24 cellular contexts compared by ENCODE assay signal in genomic region chr1:44553127-44553758, GRCh38.
A peak's percentile ranks its signal among the peaks of the same experiment; 100 is the strongest.
DNase-seq lines count a peak whose midpoint lies in the region; ATAC-seq and TF ChIP-seq lines count a peak whose summit lies in the region.
"Had no signal": no experiment of that assay in that cellular context is flagged by ENCODE, and none has a peak within 500 bp of the region (broad histone marks: within the 10 kb centered on the region; RNA-seq: fewer than 3 reads in every experiment).

No MANE protein-coding gene starts in this region.

- peaks cover 40% of the 10 kb centered on the region for H3K4me1 Mint-ChIP-seq in dendritic cell treated with granulocyte-macrophage colony-stimulating factor and Interleukin-4, amounts not matched to agents 40 ng/mL and 50 ng/mL, for 4 days (ENCODE audit: low read depth)
- H3K4me1 Mint-ChIP-seq in neural progenitor cell = peaks cover 3% of the 10 kb centered on the region
- no peaks in the 10 kb centered on the region for H3K4me1 Mint-ChIP-seq in T-helper 17 cell
- H3K4me1 Mint-ChIP-seq: activated CD4-positive, alpha-beta T cell treated with anti-CD3 and anti-CD28 coated beads, Interleukin-2, amount 10 ng/mL, durations not matched to agents 24 days and 14 days; stimulated activated memory B cell treated with anti-CD40 and anti-IgM and Interleukin-4, amounts not matched to agents 10 μg/mL and 1 μg/mL and 100 μg/mL, for 72 hours had no signal

- CTCF ChIA-PET in PC-9 (lab: Charles Lee) = interaction anchor here (1.3 to 1.8 kb wide), 2 partner anchors 19 to 175 kb away, joined by 4 to 10 read pairs; no protein-coding TSS in a partner anchor

- H3K27ac ChIP-seq in PC-9 = peak overlapping the region; percentile 68
- no peak overlapping the region for H3K27ac ChIP-seq in neural progenitor cell
- no peak overlapping the region for H3K27ac ChIP-seq in tibial nerve
- H3K27ac ChIP-seq: 22Rv1, BLaER1, neutrophil, SK-N-MC, thyroid gland had no signal

- TF ChIP-seq CTCF in PC-9 (conservative IDR thresholded peaks at IDR 0.05) = 0 out of 2 replicates have a peak, but pooled peaks have one; percentile 35
- no peak for TF ChIP-seq CTCF in neural progenitor cell (IDR thresholded peaks at IDR 0.05)
- no peak for TF ChIP-seq CTCF in tibial nerve (IDR thresholded peaks at IDR 0.05)

- no peak overlapping the region for H3K9ac ChIP-seq in neural progenitor cell
- H3K9ac ChIP-seq: BLaER1 had no signal

- no peak for TF ChIP-seq POLR2A in tibial nerve (IDR thresholded peaks at IDR 0.05)

- DNase-seq in DMS53 (lab: John Stamatoyannopoulos, UW) (peak; percentile 77), DMS53 treated with DMSO at 0.1 percent for 48 hours (lab: John Stamatoyannopoulos, UW; ENCODE audit: unreplicated experiment) (no peak), PC-9 (peak in 1 of 2 experiments; percentile 50), neural progenitor cell (ENCODE audit: low spot score) (no peak), tibial nerve (ENCODE audit: low spot score in 2 of 2) (no peak), T-helper 17 cell (no peak)
- DNase-seq: activated CD4-positive, alpha-beta T cell treated with anti-CD3 and anti-CD28 coated beads, Interleukin-2, amount 10 ng/mL, durations not matched to agents 24 days and 14 days; amygdala; cerebellar nuclear complex; foreskin melanocyte; GDM1; midbrain; NCI-H1694 treated with DMSO at 0.1 percent for 48 hours; NCI-H446; OCI-M1; thyroid gland had no signal

- H3K27me3 ChIP-seq in PC-9 (ENCODE audit: insufficient read depth, low read depth) (no peaks in the 10 kb centered on the region), neural progenitor cell (peaks cover 98% of the 10 kb centered on the region), tibial nerve (no peaks in the 10 kb centered on the region)
- H3K27me3 ChIP-seq: BLaER1, MG63, neutrophil, thyroid gland had no signal

- H3K4me2 ChIP-seq in PC-9 = peak overlapping the region; percentile 72
- no peak overlapping the region for H3K4me2 ChIP-seq in neural progenitor cell
- H3K4me2 ChIP-seq: BLaER1 had no signal

- BruUV-seq in PC-9 (replicated peaks; lab: Mats Ljungman, UMichigan) = TSS peak; percentile 88

- no peak overlapping the region; the same call in 1 of the 2 replicates for H3K4me3 ChIP-seq in PC-9
- H3K4me3 ChIP-seq in neural progenitor cell = no peak overlapping the region
- H3K4me3 ChIP-seq in tibial nerve = no peak overlapping the region
- H3K4me3 ChIP-seq: BLaER1, MG63, SK-N-MC, thyroid gland had no signal

- H2AFZ ChIP-seq in PC-9 (no peak overlapping the region), neural progenitor cell (replicated peaks) (no peak overlapping the region)

- H4K20me1 ChIP-seq in PC-9 (ENCODE audit: insufficient read depth) (no peaks in the 10 kb centered on the region), neural progenitor cell (ENCODE audit: low read depth) (no peaks in the 10 kb centered on the region)
- H4K20me1 ChIP-seq: BLaER1 had no signal

- H3K36me3 ChIP-seq in PC-9 (ENCODE audit: low read depth) = no peaks in the 10 kb centered on the region
- H3K36me3 ChIP-seq in neural progenitor cell = no peaks in the 10 kb centered on the region
- H3K36me3 ChIP-seq in tibial nerve = no peaks in the 10 kb centered on the region
- H3K36me3 ChIP-seq: BLaER1, MG63, neutrophil, thyroid gland had no signal

- no peak for ATAC-seq in HG02981 (IDR thresholded peaks at IDR 0.05; ENCODE audit: unreplicated experiment)
- ATAC-seq in T-helper 17 cell = no peak
- ATAC-seq: stimulated activated memory B cell treated with anti-CD40 and anti-IgM and Interleukin-4, amounts not matched to agents 10 μg/mL and 1 μg/mL and 100 μg/mL, for 72 hours had no signal

- peaks cover 3% of the 10 kb centered on the region for H3K27me3 Mint-ChIP-seq in dendritic cell treated with granulocyte-macrophage colony-stimulating factor and Interleukin-4, amounts not matched to agents 40 ng/mL and 50 ng/mL, for 4 days
- peaks cover 60% of the 10 kb centered on the region for H3K27me3 Mint-ChIP-seq in neural progenitor cell (ENCODE audit: insufficient read depth, low read depth)
- H3K27me3 Mint-ChIP-seq in T-helper 17 cell = peaks cover 36% of the 10 kb centered on the region

- POLR2A ChIA-PET in PC-9 (lab: Charles Lee; ENCODE audit: unreplicated experiment) = interaction anchor here (0.6 to 0.7 kb wide), 6 partner anchors 11 to 1466 kb away, joined by 3 to 6 read pairs (median 4); no protein-coding TSS in a partner anchor

- no peak for TF ChIP-seq EP300 in tibial nerve (IDR thresholded peaks at IDR 0.05)

- no peaks in the 10 kb centered on the region for H3K79me2 ChIP-seq in PC-9 (ENCODE audit: low read depth)
- no peaks in the 10 kb centered on the region for H3K79me2 ChIP-seq in neural progenitor cell (ENCODE audit: low read depth)

- H3K9me3 ChIP-seq in PC-9 (ENCODE audit: insufficient read depth, low read depth) (no peaks in the 10 kb centered on the region), neural progenitor cell (ENCODE audit: low read depth) (no peaks in the 10 kb centered on the region), tibial nerve (no peaks in the 10 kb centered on the region), T-helper 17 cell (ENCODE audit: control insufficient read depth, low read length, poor library complexity, severe bottlenecking) (no peaks in the 10 kb centered on the region)
- H3K9me3 ChIP-seq: BLaER1, MG63, neutrophil, thyroid gland had no signal

- no peaks in the 10 kb centered on the region for H3K9me2 ChIP-seq in PC-9 (ENCODE audit: insufficient read depth)

- H3K4me1 ChIP-seq in PC-9 (replicated peaks; ENCODE audit: insufficient read depth) (peaks cover 32% of the 10 kb centered on the region), neural progenitor cell (no peaks in the 10 kb centered on the region), tibial nerve (peaks cover 0 to 4% (median 0%) of the 10 kb centered on the region in 4 donors)
- H3K4me1 ChIP-seq: thyroid gland had no signal

- intact Hi-C loops in PC-9 (cut with micrococcal nuclease; ENCODE audit: unreplicated experiment) = loop anchor here (5.0 to 10.0 kb wide), 2 partner anchors 68 to 226 kb away; no protein-coding TSS in a partner anchor
- intact Hi-C loops in dendritic cell treated with granulocyte-macrophage colony-stimulating factor and Interleukin-4, amounts not matched to agents 40 ng/mL and 50 ng/mL, for 4 days (cut with micrococcal nuclease) = no loop called here

- H3K4me3 Mint-ChIP-seq in dendritic cell treated with granulocyte-macrophage colony-stimulating factor and Interleukin-4, amounts not matched to agents 40 ng/mL and 50 ng/mL, for 4 days = no peak overlapping the region
- H3K4me3 Mint-ChIP-seq in neural progenitor cell (peak overlapping the region; percentile 46), T-helper 17 cell (no peak overlapping the region)
- H3K4me3 Mint-ChIP-seq: activated CD4-positive, alpha-beta T cell treated with anti-CD3 and anti-CD28 coated beads, Interleukin-2, amount 10 ng/mL, durations not matched to agents 24 days and 14 days; stimulated activated memory B cell treated with anti-CD40 and anti-IgM and Interleukin-4, amounts not matched to agents 10 μg/mL and 1 μg/mL and 100 μg/mL, for 72 hours had no signal

- H3K9me3 Mint-ChIP-seq in dendritic cell treated with granulocyte-macrophage colony-stimulating factor and Interleukin-4, amounts not matched to agents 40 ng/mL and 50 ng/mL, for 4 days = no peaks in the 10 kb centered on the region
- H3K9me3 Mint-ChIP-seq in neural progenitor cell = peaks cover 9% of the 10 kb centered on the region
- H3K9me3 Mint-ChIP-seq: activated CD4-positive, alpha-beta T cell treated with anti-CD3 and anti-CD28 coated beads, Interleukin-2, amount 10 ng/mL, durations not matched to agents 24 days and 14 days; stimulated activated memory B cell treated with anti-CD40 and anti-IgM and Interleukin-4, amounts not matched to agents 10 μg/mL and 1 μg/mL and 100 μg/mL, for 72 hours had no signal

- H3F3A ChIP-seq in PC-9 (ENCODE audit: insufficient read depth, low read depth) (peaks cover 16% of the 10 kb centered on the region), neural progenitor cell (ENCODE audit: low read depth) (no peaks in the 10 kb centered on the region)

- peak overlapping the region; percentile 11 for H3K27ac Mint-ChIP-seq in dendritic cell treated with granulocyte-macrophage colony-stimulating factor and Interleukin-4, amounts not matched to agents 40 ng/mL and 50 ng/mL, for 4 days
- H3K27ac Mint-ChIP-seq in neural progenitor cell (no peak overlapping the region), T-helper 17 cell (no peak overlapping the region)
- H3K27ac Mint-ChIP-seq: activated CD4-positive, alpha-beta T cell treated with anti-CD3 and anti-CD28 coated beads, Interleukin-2, amount 10 ng/mL, durations not matched to agents 24 days and 14 days; stimulated activated memory B cell treated with anti-CD40 and anti-IgM and Interleukin-4, amounts not matched to agents 10 μg/mL and 1 μg/mL and 100 μg/mL, for 72 hours had no signal

- WGBS in tibial nerve, 2 donors = 44 to 67% methylated on average over 3 of the region's 3 CpGs

- no peaks in the 10 kb centered on the region for H3K36me3 Mint-ChIP-seq in dendritic cell treated with granulocyte-macrophage colony-stimulating factor and Interleukin-4, amounts not matched to agents 40 ng/mL and 50 ng/mL, for 4 days (ENCODE audit: low read depth)
- peaks cover 4% of the 10 kb centered on the region for H3K36me3 Mint-ChIP-seq in neural progenitor cell
- no peaks in the 10 kb centered on the region for H3K36me3 Mint-ChIP-seq in T-helper 17 cell (ENCODE audit: low read depth)
- H3K36me3 Mint-ChIP-seq: stimulated activated memory B cell treated with anti-CD40 and anti-IgM and Interleukin-4, amounts not matched to agents 10 μg/mL and 1 μg/mL and 100 μg/mL, for 72 hours had no signal
